8 cellular contexts compared by ENCODE assay signal in the genomic region with DNA sequence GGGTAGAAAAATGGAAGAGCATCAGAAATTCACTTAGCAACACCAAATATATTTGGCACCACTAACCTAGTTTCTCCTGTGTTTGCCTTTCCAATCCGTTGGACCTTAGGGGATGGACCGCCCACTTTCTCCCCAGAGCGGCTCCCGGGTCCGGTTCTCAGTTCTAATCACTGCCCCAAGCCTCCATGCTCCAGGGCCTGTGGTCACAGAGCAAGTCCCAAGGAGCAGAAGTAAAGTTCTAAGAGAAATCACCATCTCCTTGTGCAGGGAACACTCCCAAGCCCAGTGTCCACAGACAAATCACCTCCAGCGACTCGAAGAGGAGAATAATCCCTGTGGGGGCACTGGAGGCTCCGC. TPM values are rescaled to one million over a fixed set of nuclear protein-coding genes. Genes with fewer than 3 reads are reported as not detected.
DNase-seq lines count a peak whose midpoint lies in the region; TF ChIP-seq lines count a peak whose summit lies in the region.

No MANE protein-coding gene starts in this region.

- TF ChIP-seq CTCF in OCI-LY3 (IDR thresholded peaks at IDR 0.05; ENCODE audit: low read depth, low read length) (no peak), epithelial cell of esophagus (IDR thresholded peaks at IDR 0.05; ENCODE audit: insufficient read depth, low read depth, low read length, missing control alignments) (no peak), nephron (IDR thresholded peaks at IDR 0.05; ENCODE audit: unreplicated experiment in 3 of 3) (no peak), OCI-LY7 (conservative IDR thresholded peaks at IDR 0.05; ENCODE audit: low read length) (no peak)

- no peaks in the 10 kb centered on the region for H4K20me1 ChIP-seq in OCI-LY3 (ENCODE audit: insufficient read depth, low read length)
- no peaks in the 10 kb centered on the region for H4K20me1 ChIP-seq in OCI-LY7 (ENCODE audit: insufficient read depth, low read length)

- CTCF ChIA-PET in activated naive CD4-positive, alpha-beta T cell treated with anti-CD3 and anti-CD28 coated beads, Interleukin-2, amount 10 ng/mL, durations not matched to agents 7 days and 5 days (lab: Charles Lee): interaction anchor here (0.6 kb wide), 1 partner anchor 76 kb away, joined by 3 read pairs; no protein-coding TSS in a partner anchor
- CTCF ChIA-PET in OCI-LY7 (lab: Charles Lee; ENCODE audit: unreplicated experiment): no interaction called here

- DNase-seq in activated naive CD4-positive, alpha-beta T cell treated with anti-CD3 and anti-CD28 coated beads, Interleukin-2, amount 10 ng/mL, durations not matched to agents 7 days and 5 days: no peak
- DNase-seq in activated naive CD4-positive, alpha-beta T cell treated with anti-CD3 and anti-CD28 coated beads, Interleukin-2, amount 50 U/mL, for 16 hours: no peak
- DNase-seq in epithelial cell of esophagus (ENCODE audit: low read depth) (no peak), mesenteric fat pad (ENCODE audit: low spot score) (no peak), SJCRH30 (no peak), OCI-LY7 (ENCODE audit: low spot score) (no peak)

- H3K4me1 ChIP-seq in OCI-LY3 (ENCODE audit: low read length): peaks cover 14% of the 10 kb centered on the region
- H3K4me1 ChIP-seq in SJCRH30: no peaks in the 10 kb centered on the region
- H3K4me1 ChIP-seq in OCI-LY7 (ENCODE audit: insufficient read depth, low read length, poor library complexity, severe bottlenecking): no peaks in the 10 kb centered on the region

- H3K9me3 Mint-ChIP-seq in activated naive CD4-positive, alpha-beta T cell treated with anti-CD3 and anti-CD28 coated beads, Interleukin-2, amount 10 ng/mL, durations not matched to agents 7 days and 5 days: no peaks in the 10 kb centered on the region
- H3K9me3 Mint-ChIP-seq in nephron: no peaks in the 10 kb centered on the region

- H3K36me3 ChIP-seq in OCI-LY3 (replicated peaks; ENCODE audit: low read depth, low read length) (no peaks in the 10 kb centered on the region), SJCRH30 (no peaks in the 10 kb centered on the region), OCI-LY7 (ENCODE audit: insufficient read depth, low read length) (no peaks in the 10 kb centered on the region)

- no peaks in the 10 kb centered on the region for H3K9me2 ChIP-seq in OCI-LY7 (ENCODE audit: insufficient read depth, low read length)

- H3K9me3 ChIP-seq in OCI-LY3 (ENCODE audit: insufficient read depth, low read length): no peaks in the 10 kb centered on the region
- H3K9me3 ChIP-seq in SJCRH30 (replicated peaks): no peaks in the 10 kb centered on the region
- H3K9me3 ChIP-seq in OCI-LY7 (ENCODE audit: low read length): no peaks in the 10 kb centered on the region

- H3K36me3 Mint-ChIP-seq in activated naive CD4-positive, alpha-beta T cell treated with anti-CD3 and anti-CD28 coated beads, Interleukin-2, amount 10 ng/mL, durations not matched to agents 7 days and 5 days: no peaks in the 10 kb centered on the region
- H3K36me3 Mint-ChIP-seq in nephron (ENCODE audit: low read depth): no peaks in the 10 kb centered on the region

- peaks cover 55% of the 10 kb centered on the region for H3K27me3 Mint-ChIP-seq in activated naive CD4-positive, alpha-beta T cell treated with anti-CD3 and anti-CD28 coated beads, Interleukin-2, amount 10 ng/mL, durations not matched to agents 7 days and 5 days
- H3K27me3 Mint-ChIP-seq in nephron (ENCODE audit: low read depth): peaks cover 61% of the 10 kb centered on the region

- no peak overlapping the region for H3K27ac Mint-ChIP-seq in activated naive CD4-positive, alpha-beta T cell treated with anti-CD3 and anti-CD28 coated beads, Interleukin-2, amount 10 ng/mL, durations not matched to agents 7 days and 5 days
- H3K27ac Mint-ChIP-seq in nephron: peak overlapping the region in 2 of 3 experiments; percentile 4 to 39

- H3K27ac ChIP-seq in OCI-LY3 (ENCODE audit: low read length) (no peak overlapping the region), SJCRH30 (no peak overlapping the region), OCI-LY7 (ENCODE audit: low read depth, low read length, poor library complexity, severe bottlenecking) (no peak overlapping the region)

- H3K4me2 ChIP-seq in OCI-LY3 (ENCODE audit: low read length) (peak overlapping the region; percentile 46; the same call in 1 of the 2 replicates), OCI-LY7 (ENCODE audit: low read length) (no peak overlapping the region)

- H3K4me3 ChIP-seq in OCI-LY3 (ENCODE audit: low read length): peak overlapping the region; percentile 60; the same call in 1 of the 2 replicates
- peak overlapping the region; percentile 54 for H3K4me3 ChIP-seq in epithelial cell of esophagus (ENCODE audit: low read length)
- H3K4me3 ChIP-seq in SJCRH30: no peak overlapping the region; the same call in 1 of the 2 replicates
- no peak overlapping the region for H3K4me3 ChIP-seq in OCI-LY7 (ENCODE audit: low read depth, low read length, poor library complexity, severe bottlenecking)

- H3K4me1 Mint-ChIP-seq in activated naive CD4-positive, alpha-beta T cell treated with anti-CD3 and anti-CD28 coated beads, Interleukin-2, amount 10 ng/mL, durations not matched to agents 7 days and 5 days: peaks cover 26% of the 10 kb centered on the region
- peaks cover 18% of the 10 kb centered on the region for H3K4me1 Mint-ChIP-seq in nephron

- H3K79me2 ChIP-seq in OCI-LY3 (ENCODE audit: low read length) (no peaks in the 10 kb centered on the region), OCI-LY7 (ENCODE audit: insufficient read depth, low read depth, low read length) (no peaks in the 10 kb centered on the region)

- no peak overlapping the region for H3K9ac ChIP-seq in OCI-LY3 (ENCODE audit: low read length)

- no TSS peak for BruUV-seq in OCI-LY7 (replicated peaks; lab: Mats Ljungman, UMichigan)

- intact Hi-C loops in OCI-LY7 (cut with micrococcal nuclease; ENCODE audit: unreplicated experiment): no loop called here

- H2AFZ ChIP-seq in OCI-LY3 (ENCODE audit: low read depth, low read length): no peak overlapping the region
- no peak overlapping the region for H2AFZ ChIP-seq in OCI-LY7 (ENCODE audit: low read length)

- H3K27me3 ChIP-seq in OCI-LY3 (ENCODE audit: low read depth, low read length): peaks cover 20% of the 10 kb centered on the region
- 0 out of 2 replicates have a peak, but pooled peaks cover 2% of the 10 kb centered on the region for H3K27me3 ChIP-seq in SJCRH30

- POLR2A ChIA-PET in OCI-LY7 (lab: Charles Lee): no interaction called here

- H3K4me3 Mint-ChIP-seq in activated naive CD4-positive, alpha-beta T cell treated with anti-CD3 and anti-CD28 coated beads, Interleukin-2, amount 10 ng/mL, durations not matched to agents 7 days and 5 days: peak overlapping the region; percentile 31
- H3K4me3 Mint-ChIP-seq in nephron: peak overlapping the region; percentile 90 to 93 (median 90)

RNA-seq across cellular contexts. Expression of a gene that starts 0.7 kb away (rescaled TPM):
- total RNA-seq in mesenteric fat pad (8.2 TPM), OCI-LY7 (2022) (not detected in 2 replicates)
- not detected in 2 replicates for total RNA-seq in SJCRH30 (2014; rRNA removed; shearing (Covaris generic))
- total RNA-seq in OCI-LY7 (2014; rRNA removed; shearing (Covaris generic)): not detected in 2 replicates

Comparison
In these comparisons a context has a peak if more than half of its experiments do, and no peak if none do; other contexts are left out.
1. H3K4me3 ChIP-seq: peak in OCI-LY3 (single experiment) and epithelial cell of esophagus (single experiment); none in SJCRH30 (single experiment) and OCI-LY7 (single experiment).